ENCODE assay signal across 15 cellular contexts in the genomic region with DNA sequence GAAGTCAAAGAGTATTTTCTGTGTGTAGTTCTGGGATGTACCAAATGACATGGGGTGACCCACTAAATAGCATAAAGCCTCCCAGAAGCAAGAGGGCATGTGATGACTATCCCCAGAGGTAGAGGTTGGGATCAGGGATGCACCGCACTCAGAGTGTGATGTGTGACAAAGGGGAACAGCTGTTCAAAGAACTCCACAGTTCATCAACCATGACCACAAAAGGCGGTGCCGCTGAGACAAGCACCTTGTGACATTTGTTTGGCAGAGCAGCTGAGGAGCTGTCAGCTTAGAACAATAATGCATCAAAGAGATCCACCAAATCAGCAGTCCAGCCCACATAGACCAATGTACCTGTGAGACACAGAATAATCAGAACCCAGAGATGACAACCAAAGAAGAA.
DNase-seq lines count a peak whose midpoint lies in the region.
"Had no signal": no experiment of that assay in that cellular context is flagged by ENCODE, and none has a peak within 500 bp of the region (broad histone marks: within the 10 kb centered on the region; RNA-seq: fewer than 3 reads in every experiment).

No MANE protein-coding gene starts in this region.

- DNase-seq in NCI-H1417 (lab: John Stamatoyannopoulos, UW) = peak in 2 of 3 experiments; percentile 61 to 84
- DNase-seq in NCI-H1417 treated with DMSO at 0.1 percent for 48 hours (lab: John Stamatoyannopoulos, UW) = no peak
- peak; percentile 91 for DNase-seq in LHCN-M2 (ENCODE audit: low read depth)
- peak; percentile 96 for DNase-seq in NCI-H510A treated with DMSO at 0.1 percent for 48 hours (lab: John Stamatoyannopoulos, UW)
- DNase-seq in myocyte (ENCODE audit: low read depth) = peak; percentile 97
- DNase-seq in DMS 273 (lab: John Stamatoyannopoulos, UW; ENCODE audit: unreplicated experiment) = no peak
- no peak for DNase-seq in activated effector memory CD4-positive, alpha-beta T cell treated with anti-CD3 and anti-CD28 coated beads, Interleukin-2, amount 50 U/mL, for 16 hours
- DNase-seq in AG20443 (ENCODE audit: low spot score) = no peak
- DNase-seq: 8988T; activated CD4-positive, alpha-beta T cell treated with anti-CD3 and anti-CD28 coated beads for 36 hours; activated naive CD8-positive, alpha-beta T cell treated with anti-CD3 and anti-CD28 coated beads, Interleukin-2, amount 50 U/mL, for 24 hours; caudate nucleus; CD4-positive, alpha-beta T cell; midbrain; NCI-H1105 treated with DMSO at 0.1 percent for 48 hours had no signal

Comparison
In these comparisons a context has a peak if more than half of its experiments do, and no peak if none do; other contexts are left out.
1. DNase-seq: peak in NCI-H1417 (2 of 3), LHCN-M2 (single experiment), NCI-H510A treated with DMSO at 0.1 percent for 48 hours (single experiment) and myocyte (single experiment); none in NCI-H1417 treated with DMSO at 0.1 percent for 48 hours (single experiment), DMS 273 (single experiment), activated effector memory CD4-positive, alpha-beta T cell treated with anti-CD3 and anti-CD28 coated beads, Interleukin-2, amount 50 U/mL, for 16 hours (single experiment) and AG20443 (single experiment).